11 cellular contexts compared by ENCODE assay signal in the genomic region with DNA sequence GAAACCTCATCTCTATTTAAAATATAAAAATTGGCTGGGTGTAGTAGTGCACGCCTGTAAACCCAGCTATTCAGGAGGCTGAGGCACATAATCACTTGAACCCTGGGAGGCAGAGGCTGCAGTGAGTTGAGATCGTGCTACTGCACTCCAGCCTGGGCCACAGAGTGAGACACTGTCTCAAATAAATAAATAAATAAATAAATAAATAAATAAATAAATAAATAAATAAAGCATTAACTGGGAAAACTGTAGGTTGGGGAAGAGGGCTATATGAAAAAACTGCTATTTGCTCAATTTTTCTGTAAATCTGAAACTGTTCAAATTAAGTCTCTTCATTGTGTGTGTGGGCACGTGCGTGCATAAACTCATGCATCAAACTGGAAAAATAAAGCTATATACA.
"Had no signal": no experiment of that assay in that cellular context is flagged by ENCODE, and none has a peak within 500 bp of the region (broad histone marks: within the 10 kb centered on the region; RNA-seq: fewer than 3 reads in every experiment).

No MANE protein-coding gene starts in this region.

- FAIRE-seq: H1, H54 had no signal

- DNase-seq: GM23248, GOT3, H7, H9, HCEC 1CT, HFFc6 had no signal

- H3K4me3 Mint-ChIP-seq: GM23338, H9, HFFc6 had no signal

- H3K4me3 ChIP-seq: GM23248, GM23338, HAP-1 had no signal

- H3K27ac ChIP-seq: GM23248 had no signal

- H3K4me2 ChIP-seq: GM23338 had no signal

- ATAC-seq: GM23338, HCT116 had no signal

- H3K4me1 ChIP-seq: HAP-1 had no signal

- H3K9me3 Mint-ChIP-seq: GM23338, H9, HFFc6 had no signal

- H3K9me3 ChIP-seq: HAP-1 had no signal

- H3K27ac Mint-ChIP-seq: GM23338, H9, HFFc6 had no signal

- H3K4me1 Mint-ChIP-seq: GM23338, H9 had no signal
